1 cellular context compared by ENCODE assay signal in genomic region chr17:75918112-75918445, GRCh38.
TF ChIP-seq lines count a peak whose summit lies in the region.

No MANE protein-coding gene starts in this region.

TF ChIP-seq in K562, 482 proteins besides CTCF, POLR2A, EP300 and RAD21:
- TF ChIP-seq ZBTB33 (CRISPR knock-in tag; IDR thresholded peaks at IDR 0.05) = peak; percentile 30; the same call in 1 of the 2 replicates
- TF ChIP-seq MYC (IDR thresholded peaks at IDR 0.05; ENCODE audit: low read depth, low read length) = no peak
- TF ChIP-seq MYC (CRISPR knock-in tag; IDR thresholded peaks at IDR 0.05; ENCODE audit: borderline replicate concordance, low read depth) = no peak
